In the genomic region with DNA sequence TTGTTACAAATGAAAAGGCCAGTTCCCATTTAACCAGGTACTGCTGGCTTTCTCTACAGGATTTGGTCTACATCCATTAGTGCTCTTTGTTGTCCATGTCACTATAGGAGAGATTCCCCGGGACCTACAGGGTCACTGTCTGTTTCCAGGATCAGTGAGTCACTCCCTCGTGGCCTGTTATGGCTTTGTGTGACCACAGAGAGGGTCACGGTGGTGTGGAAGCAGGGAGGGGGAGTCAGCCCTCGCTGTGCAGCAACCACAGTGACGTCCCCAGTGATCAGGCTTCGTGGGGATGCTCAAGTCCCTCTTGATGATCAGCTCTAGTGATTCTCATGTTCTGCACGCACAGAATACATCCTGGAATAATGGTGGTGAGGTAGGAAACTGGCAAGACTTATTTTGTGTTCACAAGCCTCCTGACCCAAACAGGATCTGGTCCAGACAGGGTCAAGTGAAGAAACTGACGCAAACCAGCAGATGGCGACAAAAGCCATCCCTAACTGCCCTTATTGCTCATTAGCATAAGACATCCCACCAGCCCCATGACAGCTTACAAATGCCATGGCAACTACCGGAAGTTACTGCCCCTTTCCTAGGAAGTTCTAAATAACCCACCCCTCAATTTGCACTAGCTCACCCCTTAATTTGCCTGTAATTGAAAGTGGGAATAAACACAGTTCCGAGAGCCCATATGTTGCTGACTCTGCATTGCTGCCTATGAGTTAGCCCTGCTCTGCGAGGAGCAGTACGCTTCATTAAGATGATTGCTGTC, we compare ENCODE assay signal across 8 cellular contexts.
DNase-seq lines count a peak whose midpoint lies in the region; TF ChIP-seq lines count a peak whose summit lies in the region.

No MANE protein-coding gene starts in this region.

- intact Hi-C loops in activated T-helper 2 cell treated with anti-CD3 and anti-CD28 coated beads, Interferon-gamma antibody, Interleukin-2, Interleukin-4, amounts not matched to agents 10 μg/mL and 5 μg/mL and 100 μg/mL, durations not matched to agents 14 hours and 24 hours and 36 hours (cut with micrococcal nuclease) = no loop called here

- no peaks in the 10 kb centered on the region for H3K36me3 ChIP-seq in BE2C

- no peaks in the 10 kb centered on the region for H3K36me3 Mint-ChIP-seq in activated T-helper 2 cell treated with anti-CD3 and anti-CD28 coated beads, Interferon-gamma antibody, Interleukin-2, Interleukin-4, amounts not matched to agents 10 μg/mL and 5 μg/mL and 100 μg/mL, durations not matched to agents 14 hours and 24 hours and 36 hours (ENCODE audit: low read depth)

- H3K9me3 ChIP-seq in BE2C = no peaks in the 10 kb centered on the region

- no peaks in the 10 kb centered on the region for H3K9me3 Mint-ChIP-seq in activated T-helper 2 cell treated with anti-CD3 and anti-CD28 coated beads, Interferon-gamma antibody, Interleukin-2, Interleukin-4, amounts not matched to agents 10 μg/mL and 5 μg/mL and 100 μg/mL, durations not matched to agents 14 hours and 24 hours and 36 hours

- TF ChIP-seq CTCF in BE2C (IDR thresholded peaks at IDR 0.05; ENCODE audit: low read depth, low read length) (peak; percentile 85), GM12865 (IDR thresholded peaks at IDR 0.05; ENCODE audit: insufficient read depth, low read depth, low read length, missing control alignments) (peak; percentile 35)

- H3K4me1 ChIP-seq in BE2C = no peaks in the 10 kb centered on the region

- DNase-seq in BE2C (peak; percentile 68), GM12865 (ENCODE audit: low read depth) (peak; percentile 56), HuH-7 (ENCODE audit: low spot score) (peak; percentile 45), SKM-1 treated with dmso at 0.1 percent for 144 hours (lab: John Stamatoyannopoulos, UW; ENCODE audit: unreplicated experiment) (peak; percentile 72), globus pallidus (ENCODE audit: low spot score) (peak; percentile 39), smooth muscle cell of the brain vasculature (ENCODE audit: low read depth, low spot score) (peak; percentile 12), amniotic stem cell (lab: John Stamatoyannopoulos, UW) (no peak)
- DNase-seq in activated T-helper 2 cell treated with anti-CD3 and anti-CD28 coated beads, Interferon-gamma antibody, Interleukin-2, Interleukin-4, amounts not matched to agents 10 μg/mL and 5 μg/mL and 100 μg/mL, durations not matched to agents 14 hours and 24 hours and 36 hours (ENCODE audit: low spot score) = no peak

- H3K4me1 Mint-ChIP-seq in activated T-helper 2 cell treated with anti-CD3 and anti-CD28 coated beads, Interferon-gamma antibody, Interleukin-2, Interleukin-4, amounts not matched to agents 10 μg/mL and 5 μg/mL and 100 μg/mL, durations not matched to agents 14 hours and 24 hours and 36 hours (ENCODE audit: low read depth) = no peaks in the 10 kb centered on the region

- no peaks in the 10 kb centered on the region for H3K27me3 Mint-ChIP-seq in activated T-helper 2 cell treated with anti-CD3 and anti-CD28 coated beads, Interferon-gamma antibody, Interleukin-2, Interleukin-4, amounts not matched to agents 10 μg/mL and 5 μg/mL and 100 μg/mL, durations not matched to agents 14 hours and 24 hours and 36 hours (ENCODE audit: low read depth)

- no peak overlapping the region for H3K4me3 Mint-ChIP-seq in activated T-helper 2 cell treated with anti-CD3 and anti-CD28 coated beads, Interferon-gamma antibody, Interleukin-2, Interleukin-4, amounts not matched to agents 10 μg/mL and 5 μg/mL and 100 μg/mL, durations not matched to agents 14 hours and 24 hours and 36 hours (ENCODE audit: low read depth)

- H3K4me3 ChIP-seq in BE2C (ENCODE audit: low read depth, low read length) (no peak overlapping the region), GM12865 (ENCODE audit: low read depth, low read length) (no peak overlapping the region)

- H3K27ac Mint-ChIP-seq in activated T-helper 2 cell treated with anti-CD3 and anti-CD28 coated beads, Interferon-gamma antibody, Interleukin-2, Interleukin-4, amounts not matched to agents 10 μg/mL and 5 μg/mL and 100 μg/mL, durations not matched to agents 14 hours and 24 hours and 36 hours = no peak overlapping the region

- H3K27me3 ChIP-seq in BE2C = no peaks in the 10 kb centered on the region

Comparison
In these comparisons a context has a peak if more than half of its experiments do, and no peak if none do; other contexts are left out.
1. DNase-seq: peak in BE2C (single experiment), GM12865 (single experiment), HuH-7 (single experiment), SKM-1 treated with dmso at 0.1 percent for 144 hours (single experiment), globus pallidus (single experiment) and smooth muscle cell of the brain vasculature (single experiment); none in activated T-helper 2 cell treated with anti-CD3 and anti-CD28 coated beads, Interferon-gamma antibody, Interleukin-2, Interleukin-4, amounts not matched to agents 10 μg/mL and 5 μg/mL and 100 μg/mL, durations not matched to agents 14 hours and 24 hours and 36 hours (single experiment) and amniotic stem cell (single experiment).